ENCODE assay signal across 9 cellular contexts in the genomic region with DNA sequence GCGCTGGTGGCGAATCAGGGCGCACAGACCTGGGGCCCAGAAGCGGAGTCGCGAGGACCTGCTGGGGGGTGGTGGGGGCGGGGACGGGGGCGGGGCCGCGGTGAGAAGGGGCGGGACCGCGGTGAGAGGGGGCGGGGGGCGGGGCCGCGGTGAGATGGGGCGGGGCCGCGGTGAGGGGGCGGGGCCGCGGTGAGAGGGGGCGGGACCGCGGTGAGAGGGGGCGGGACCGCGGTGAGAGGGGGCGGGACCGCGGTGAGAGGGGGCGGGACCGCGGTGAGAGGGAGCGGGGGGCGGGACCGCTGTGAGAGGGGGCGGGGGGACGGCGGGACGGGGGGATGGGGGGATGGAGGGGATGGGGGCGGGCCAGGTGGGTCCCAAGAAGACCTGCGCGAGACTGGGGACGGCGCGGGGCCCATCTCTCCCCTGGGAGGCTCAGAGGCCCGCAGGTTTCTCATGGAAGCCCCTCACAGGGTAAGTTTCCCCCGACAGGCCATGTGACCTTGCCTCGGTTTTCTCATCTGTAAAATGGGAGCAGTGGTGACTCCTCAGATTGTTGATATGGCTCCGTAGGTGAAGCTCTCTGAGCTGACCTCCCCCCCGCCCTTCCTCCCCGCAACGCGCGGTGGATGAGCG. TPM values are rescaled to one million over a fixed set of nuclear protein-coding genes. Genes with fewer than 3 reads are reported as not detected.
DNase-seq lines count a peak whose midpoint lies in the region; ATAC-seq, FAIRE-seq and TF ChIP-seq lines count a peak whose summit lies in the region.
"Had no signal": no experiment of that assay in that cellular context is flagged by ENCODE, and none has a peak within 500 bp of the region (broad histone marks: within the 10 kb centered on the region; RNA-seq: fewer than 3 reads in every experiment).

No MANE protein-coding gene starts in this region.

- FAIRE-seq in astrocyte (lab: Jason Lieb, UNC), result no peak

- no peak overlapping the region for H2BK120ac ChIP-seq in H9 (ENCODE audit: low read depth, low read length, poor library complexity, severe bottlenecking)

- ATAC-seq in HG02884 (IDR thresholded peaks at IDR 0.05; ENCODE audit: unreplicated experiment) (no peak), GM21825 (IDR thresholded peaks at IDR 0.05; ENCODE audit: unreplicated experiment) (no peak)

- H3K4me3 Mint-ChIP-seq in H9, result peak overlapping the region; percentile 12 to 63; a peak in 2 of 5 replicates
- no peak overlapping the region for H3K4me3 Mint-ChIP-seq in astrocyte (ENCODE audit: unreplicated experiment)
- no peak overlapping the region for H3K4me3 Mint-ChIP-seq in T-helper 2 cell treated with Interferon-gamma antibody and Interleukin-4, amounts not matched to agents 5 μg/mL and 100 μg/mL, for 36 hours

- no peak overlapping the region for H2AFZ ChIP-seq in H9 (ENCODE audit: low read length)
- no peak overlapping the region for H2AFZ ChIP-seq in astrocyte (ENCODE audit: low read depth, low read length)
- H2AFZ ChIP-seq in smooth muscle cell (ENCODE audit: low read depth), result no peak overlapping the region

- TF ChIP-seq CTCF in H9 (conservative IDR thresholded peaks at IDR 0.05) (no peak), astrocyte (IDR thresholded peaks at IDR 0.05; ENCODE audit: insufficient read depth, low read depth, low read length) (no peak), smooth muscle cell (IDR thresholded peaks at IDR 0.05; ENCODE audit: borderline replicate concordance, insufficient read depth, poor library complexity, severe bottlenecking) (no peak)

- H3K4me3 ChIP-seq in astrocyte (ENCODE audit: insufficient read depth, low read depth, low read length) (no peak overlapping the region), iPS-18c (ENCODE audit: insufficient read depth, low read depth, low read length) (peak overlapping the region; percentile 65; the same call in 1 of the 2 replicates), smooth muscle cell (peak overlapping the region; percentile 39)

- H4K5ac ChIP-seq in H9 (ENCODE audit: insufficient read length, low read depth, low read length), result no peak overlapping the region

- H4K20me1 ChIP-seq in H9 (ENCODE audit: control insufficient read depth, insufficient read depth, insufficient read length) (no peaks in the 10 kb centered on the region), astrocyte (ENCODE audit: insufficient read depth, low read length) (peaks cover 8% of the 10 kb centered on the region), smooth muscle cell (ENCODE audit: low read depth) (no peaks in the 10 kb centered on the region)

- no peak overlapping the region for H3K14ac ChIP-seq in H9 (ENCODE audit: insufficient read depth, low read length)

- no peak overlapping the region for H2AK5ac ChIP-seq in H9 (ENCODE audit: insufficient read length, low read length)

- no peak overlapping the region for H3K4ac ChIP-seq in H9 (ENCODE audit: low read depth, low read length)

- H3K27ac Mint-ChIP-seq in H9 (no peak overlapping the region), astrocyte (ENCODE audit: unreplicated experiment) (no peak overlapping the region)
- no peak overlapping the region for H3K27ac Mint-ChIP-seq in T-helper 2 cell treated with Interferon-gamma antibody and Interleukin-4, amounts not matched to agents 5 μg/mL and 100 μg/mL, for 36 hours

- H3K9me3 Mint-ChIP-seq in H9, result peaks cover 4 to 6% of the 10 kb centered on the region in 2 experiments; a peak in 3 of 5 replicates
- H3K9me3 Mint-ChIP-seq in astrocyte (ENCODE audit: unreplicated experiment), result peaks cover 8% of the 10 kb centered on the region
- H3K9me3 Mint-ChIP-seq in T-helper 2 cell treated with Interferon-gamma antibody and Interleukin-4, amounts not matched to agents 5 μg/mL and 100 μg/mL, for 36 hours, result no peaks in the 10 kb centered on the region

- H4K91ac ChIP-seq in H9 (ENCODE audit: insufficient read length, low read depth, low read length), result no peak overlapping the region

- H3K23me2 ChIP-seq in H9 (ENCODE audit: insufficient read length, low read depth, low read length, poor library complexity, severe bottlenecking), result peaks cover 8% of the 10 kb centered on the region

- H3K27me3 ChIP-seq in H9 (ENCODE audit: insufficient read depth, low read length) (no peaks in the 10 kb centered on the region), astrocyte (ENCODE audit: insufficient read depth, low read length) (peaks cover 3% of the 10 kb centered on the region), smooth muscle cell (ENCODE audit: low read depth) (no peaks in the 10 kb centered on the region)
- H3K27me3 ChIP-seq: SJSA1 had no signal

- no peak overlapping the region for H3K23ac ChIP-seq in H9 (ENCODE audit: insufficient read length, low read depth, low read length)

- no peak overlapping the region for H3K27ac ChIP-seq in H9 (ENCODE audit: insufficient read length, low read depth, low read length)
- H3K27ac ChIP-seq in astrocyte (ENCODE audit: low read depth, low read length), result no peak overlapping the region
- H3K27ac ChIP-seq in smooth muscle cell (ENCODE audit: low read depth), result no peak overlapping the region
- H3K27ac ChIP-seq: SJSA1 had no signal

- H3K79me1 ChIP-seq in H9 (ENCODE audit: insufficient read depth, low read depth, low read length, poor library complexity, severe bottlenecking), result no peaks in the 10 kb centered on the region

- WGBS in H9 (ENCODE audit: extremely low coverage, insufficient read length, low lambda C conversion rate), result no CpG with 5 or more reads among the region's 59 CpGs
- 68% methylated on average over 12 of the region's 59 CpGs for WGBS in smooth muscle cell (ENCODE audit: low lambda C conversion rate)

- H3K9me3 ChIP-seq in H9 (ENCODE audit: control insufficient read depth, low read depth, low read length), result no peaks in the 10 kb centered on the region
- no peaks in the 10 kb centered on the region for H3K9me3 ChIP-seq in astrocyte (ENCODE audit: insufficient read depth, low read depth, low read length)
- H3K9me3 ChIP-seq in iPS-18c (ENCODE audit: control insufficient read depth, insufficient read depth, low read length), result no peaks in the 10 kb centered on the region
- no peaks in the 10 kb centered on the region for H3K9me3 ChIP-seq in smooth muscle cell (replicated peaks; ENCODE audit: low read depth)
- H3K9me3 ChIP-seq: SJSA1 had no signal

- no peak overlapping the region for H3K9ac ChIP-seq in H9 (ENCODE audit: extremely low read depth, insufficient read length, low read length)
- H3K9ac ChIP-seq in astrocyte (ENCODE audit: low read length), result no peak overlapping the region
- no peak overlapping the region for H3K9ac ChIP-seq in smooth muscle cell (ENCODE audit: low read depth)

- H3K4me1 ChIP-seq in H9 (ENCODE audit: insufficient read depth, low read length) (no peaks in the 10 kb centered on the region), astrocyte (ENCODE audit: insufficient read depth, low read length) (peaks cover 20% of the 10 kb centered on the region), smooth muscle cell (ENCODE audit: low read depth) (peaks cover 9% of the 10 kb centered on the region)

- H3T11ph ChIP-seq in H9 (ENCODE audit: low read length), result no peak overlapping the region

- no peaks in the 10 kb centered on the region for H3F3A ChIP-seq in smooth muscle cell (ENCODE audit: low read depth)

- DNase-seq in H9 (peak; percentile 52), astrocyte (ENCODE audit: low read depth) (no peak), smooth muscle cell (lab: John Stamatoyannopoulos, UW; ENCODE audit: unreplicated experiment) (no peak), ureter (ENCODE audit: low spot score) (no peak)
- no peak for DNase-seq in T-helper 2 cell treated with Interferon-gamma antibody and Interleukin-4, amounts not matched to agents 5 μg/mL and 100 μg/mL, for 36 hours (ENCODE audit: low spot score)

- peak overlapping the region; percentile 48 for H3K4me2 ChIP-seq in H9 (ENCODE audit: insufficient read depth, insufficient read length, low read length)
- peak overlapping the region; percentile 81 for H3K4me2 ChIP-seq in astrocyte (ENCODE audit: low read length)
- H3K4me2 ChIP-seq in smooth muscle cell, result peak overlapping the region; percentile 84

- no peak overlapping the region for H4K8ac ChIP-seq in H9 (replicated peaks; ENCODE audit: insufficient read length, low read depth, low read length)

- peaks cover 0 to 13% (median 9%) of the 10 kb centered on the region in 3 experiments; a peak in 4 of 7 replicates for H3K36me3 Mint-ChIP-seq in H9 (ENCODE audit: insufficient read depth in 1 of 3, low read depth in 3 of 3)
- H3K36me3 Mint-ChIP-seq in astrocyte (ENCODE audit: low read depth, unreplicated experiment), result no peaks in the 10 kb centered on the region
- H3K36me3 Mint-ChIP-seq in T-helper 2 cell treated with Interferon-gamma antibody and Interleukin-4, amounts not matched to agents 5 μg/mL and 100 μg/mL, for 36 hours (ENCODE audit: low read depth), result no peaks in the 10 kb centered on the region

- no peak overlapping the region for H2BK5ac ChIP-seq in H9 (ENCODE audit: insufficient read length, low read length)

- no peak overlapping the region for H2BK20ac ChIP-seq in H9 (ENCODE audit: low read depth, low read length, poor library complexity, severe bottlenecking)

- no peak overlapping the region for H2BK12ac ChIP-seq in H9 (ENCODE audit: insufficient read length, low read depth, low read length)

- no peaks in the 10 kb centered on the region for H3K36me3 ChIP-seq in astrocyte (ENCODE audit: insufficient read depth, low read length)
- no peaks in the 10 kb centered on the region for H3K36me3 ChIP-seq in smooth muscle cell (ENCODE audit: low read depth)

- no peak overlapping the region for H3K56ac ChIP-seq in H9 (ENCODE audit: insufficient read length, low read depth, low read length)

- H3K79me2 ChIP-seq in H9 (ENCODE audit: insufficient read depth, low read length), result no peaks in the 10 kb centered on the region
- no peaks in the 10 kb centered on the region for H3K79me2 ChIP-seq in astrocyte (ENCODE audit: insufficient read depth, low read length)
- no peaks in the 10 kb centered on the region for H3K79me2 ChIP-seq in smooth muscle cell (ENCODE audit: low read depth)

- no peak overlapping the region for H2BK15ac ChIP-seq in H9 (ENCODE audit: low read depth, low read length)

- peaks cover 8% of the 10 kb centered on the region in 2 experiments for H3K4me1 Mint-ChIP-seq in H9
- peaks cover 2% of the 10 kb centered on the region for H3K4me1 Mint-ChIP-seq in astrocyte (ENCODE audit: low read depth, unreplicated experiment)
- H3K4me1 Mint-ChIP-seq in T-helper 2 cell treated with Interferon-gamma antibody and Interleukin-4, amounts not matched to agents 5 μg/mL and 100 μg/mL, for 36 hours (ENCODE audit: low read depth), result no peaks in the 10 kb centered on the region

- H3K27me3 Mint-ChIP-seq in H9 (ENCODE audit: low read depth) (peaks cover 2% of the 10 kb centered on the region; the same call in 1 of the 2 replicates), astrocyte (ENCODE audit: low read depth, unreplicated experiment) (peaks cover 9% of the 10 kb centered on the region)
- H3K27me3 Mint-ChIP-seq in T-helper 2 cell treated with Interferon-gamma antibody and Interleukin-4, amounts not matched to agents 5 μg/mL and 100 μg/mL, for 36 hours (ENCODE audit: low read depth), result peaks cover 12% of the 10 kb centered on the region

- no peak overlapping the region for H3K18ac ChIP-seq in H9 (ENCODE audit: insufficient read length, low read depth, low read length)

RNA-seq across cellular contexts. Expression of a gene that starts 28.6 kb away (rescaled TPM):
- total RNA-seq in H9 (2021), result 86.8 and 87.3 TPM in 2 replicates
- 18.1 and 24.0 TPM in 2 replicates for total RNA-seq in astrocyte
- 3.5 and 3.8 TPM in 2 replicates for total RNA-seq in smooth muscle cell
- polyA plus RNA-seq in smooth muscle cell, result 3.3 and 7.0 TPM in 2 replicates
- total RNA-seq in ureter, result 3.0 TPM

RNA-seq across cellular contexts. Expression of a gene that starts 29.3 kb away (rescaled TPM):
- total RNA-seq in H9 (2021) (not detected in 2 replicates), astrocyte (not detected in 2 replicates), smooth muscle cell (not detected in 2 replicates), ureter (not detected)
- polyA plus RNA-seq in smooth muscle cell, result 0.11 TPM in 1 of 2 replicates, not detected in the other
- total RNA-seq: SJSA1 had no signal

Comparison
In these comparisons a context has a peak if more than half of its experiments do, and no peak if none do; other contexts are left out.
1. H3K4me3 Mint-ChIP-seq: peak in H9 (2 of 2); none in astrocyte (single experiment) and T-helper 2 cell treated with Interferon-gamma antibody and Interleukin-4, amounts not matched to agents 5 μg/mL and 100 μg/mL, for 36 hours (single experiment).
2. Peak in every context shown above with its lines, with median percentiles within 50 percentile points of each other: H3K4me2 ChIP-seq.